13 cellular contexts compared by ENCODE assay signal in the genomic region with DNA sequence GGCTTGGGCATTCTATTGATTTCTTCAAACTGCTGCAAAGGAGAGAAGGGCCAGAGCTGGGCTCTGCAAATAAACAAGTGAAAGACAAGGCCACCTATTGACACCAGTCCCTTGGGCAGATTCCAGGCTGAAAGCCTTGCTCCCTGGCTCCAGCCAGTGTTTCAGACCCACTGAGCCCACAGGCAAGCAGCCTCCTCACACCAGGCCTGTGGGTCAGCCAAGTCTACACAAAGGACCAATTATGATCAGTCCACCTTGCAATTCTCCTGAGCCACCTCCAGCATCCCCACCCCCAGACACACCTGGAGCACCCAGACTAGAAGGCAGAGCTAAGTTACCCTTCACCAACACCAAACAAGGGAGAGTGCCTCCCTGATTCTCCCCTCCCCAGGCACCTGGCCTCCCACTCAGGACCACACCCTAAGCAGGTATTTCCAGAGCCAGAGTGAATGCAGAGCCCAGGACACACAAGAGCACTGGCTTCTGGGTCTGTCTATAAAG. TPM values are rescaled to one million over a fixed set of nuclear protein-coding genes. Genes with fewer than 3 reads are reported as not detected.
DNase-seq lines count a peak whose midpoint lies in the region; ATAC-seq lines count a peak whose summit lies in the region.
"Had no signal": no experiment of that assay in that cellular context is flagged by ENCODE, and none has a peak within 500 bp of the region (broad histone marks: within the 10 kb centered on the region; RNA-seq: fewer than 3 reads in every experiment).

No MANE protein-coding gene starts in this region.

- peaks cover 35 to 60% of the 10 kb centered on the region in 2 experiments for H3K4me1 ChIP-seq in trophoblast cell (ENCODE audit: control insufficient read depth in 1 of 2, insufficient read depth in 2 of 2, low read length in 2 of 2)

- H3K27me3 Mint-ChIP-seq in T-cell = no peaks in the 10 kb centered on the region
- no peaks in the 10 kb centered on the region for H3K27me3 Mint-ChIP-seq in activated T-helper 2 cell treated with anti-CD3 and anti-CD28 coated beads, Interferon-gamma antibody, Interleukin-2, Interleukin-4, amounts not matched to agents 10 μg/mL and 5 μg/mL and 100 μg/mL, durations not matched to agents 14 hours and 24 hours and 36 hours (ENCODE audit: low read depth)

- H2AFZ ChIP-seq in trophoblast cell (ENCODE audit: insufficient read depth, low read length, poor library complexity) = no peak overlapping the region

- H3K4me1 Mint-ChIP-seq in T-cell = peaks cover 93 to 97% (median 96%) of the 10 kb centered on the region in 3 donors
- peaks cover 23% of the 10 kb centered on the region for H3K4me1 Mint-ChIP-seq in activated T-helper 2 cell treated with anti-CD3 and anti-CD28 coated beads, Interferon-gamma antibody, Interleukin-2, Interleukin-4, amounts not matched to agents 10 μg/mL and 5 μg/mL and 100 μg/mL, durations not matched to agents 14 hours and 24 hours and 36 hours (ENCODE audit: low read depth)

- no peak overlapping the region for H4K8ac ChIP-seq in trophoblast cell (ENCODE audit: low read depth, low read length)

- H2BK12ac ChIP-seq in trophoblast cell (ENCODE audit: low read length) = no peak overlapping the region

- H3K14ac ChIP-seq in trophoblast cell (ENCODE audit: low read length) = no peak overlapping the region

- no peak overlapping the region for H3K4me3 ChIP-seq in trophoblast cell (ENCODE audit: low read depth, low read length)

- H3K4ac ChIP-seq in trophoblast cell (ENCODE audit: low read depth, low read length) = peak overlapping the region; percentile 98

- no peak overlapping the region for H2BK120ac ChIP-seq in trophoblast cell (ENCODE audit: insufficient read depth, low read length, poor library complexity)

- POLR2A ChIA-PET in T-cell (lab: Charles Lee) = no interaction called here

- H3K18ac ChIP-seq in trophoblast cell (ENCODE audit: low read length) = no peak overlapping the region

- intact Hi-C loops in activated T-helper 2 cell treated with anti-CD3 and anti-CD28 coated beads, Interferon-gamma antibody, Interleukin-2, Interleukin-4, amounts not matched to agents 10 μg/mL and 5 μg/mL and 100 μg/mL, durations not matched to agents 14 hours and 24 hours and 36 hours (cut with micrococcal nuclease) = no loop called here

- H4K12ac ChIP-seq in trophoblast cell (ENCODE audit: low read depth, low read length) = no peak overlapping the region

- H3K4me3 Mint-ChIP-seq in T-cell = peak overlapping the region in 2 of 3 donors; percentile 15 to 84
- no peak overlapping the region for H3K4me3 Mint-ChIP-seq in activated T-helper 2 cell treated with anti-CD3 and anti-CD28 coated beads, Interferon-gamma antibody, Interleukin-2, Interleukin-4, amounts not matched to agents 10 μg/mL and 5 μg/mL and 100 μg/mL, durations not matched to agents 14 hours and 24 hours and 36 hours (ENCODE audit: low read depth)

- no peak overlapping the region for H3K4me2 ChIP-seq in trophoblast cell (ENCODE audit: low read length)

- H3K36me3 ChIP-seq in trophoblast cell (ENCODE audit: control insufficient read depth in 1 of 2, insufficient read depth in 2 of 2, low read length in 2 of 2) = peaks cover 50 to 66% of the 10 kb centered on the region in 2 experiments

- H3K27ac ChIP-seq in epithelial cell of prostate (peak overlapping the region; percentile 99), trophoblast cell (ENCODE audit: low read depth, low read length) (no peak overlapping the region)
- H3K27ac ChIP-seq: HL-60 had no signal

- H3K27ac Mint-ChIP-seq in T-cell = peak overlapping the region; percentile 82 to 99
- H3K27ac Mint-ChIP-seq in activated T-helper 2 cell treated with anti-CD3 and anti-CD28 coated beads, Interferon-gamma antibody, Interleukin-2, Interleukin-4, amounts not matched to agents 10 μg/mL and 5 μg/mL and 100 μg/mL, durations not matched to agents 14 hours and 24 hours and 36 hours = no peak overlapping the region

- H3K27me3 ChIP-seq in trophoblast cell (ENCODE audit: insufficient read depth, low read length) = no peaks in the 10 kb centered on the region

- CTCF ChIA-PET in T-cell (lab: Charles Lee) = interaction anchor here in 1 of 2 donors (0.9 kb wide), 1 partner anchor 16 kb away, joined by 3 read pairs; no protein-coding TSS in a partner anchor

- H3K9ac ChIP-seq in trophoblast cell (ENCODE audit: low read length) = no peak overlapping the region

- H3K79me1 ChIP-seq in trophoblast cell (ENCODE audit: low read length) = peaks cover 4% of the 10 kb centered on the region

- H2BK5ac ChIP-seq in trophoblast cell (ENCODE audit: low read depth, low read length, poor library complexity) = no peak overlapping the region

- H2AK5ac ChIP-seq in trophoblast cell (ENCODE audit: low read length) = no peak overlapping the region

- H3K9me3 Mint-ChIP-seq in T-cell = no peaks in the 10 kb centered on the region
- no peaks in the 10 kb centered on the region for H3K9me3 Mint-ChIP-seq in activated T-helper 2 cell treated with anti-CD3 and anti-CD28 coated beads, Interferon-gamma antibody, Interleukin-2, Interleukin-4, amounts not matched to agents 10 μg/mL and 5 μg/mL and 100 μg/mL, durations not matched to agents 14 hours and 24 hours and 36 hours

- no peak overlapping the region for H4K91ac ChIP-seq in trophoblast cell (ENCODE audit: low read depth, low read length)

- DNase-seq in COLO668 (lab: John Stamatoyannopoulos, UW; ENCODE audit: unreplicated experiment) (peak; percentile 41), T-cell (no peak), epithelial cell of prostate (ENCODE audit: low read depth, low spot score) (no peak), trophoblast cell (no peak), GF-D8 (lab: John Stamatoyannopoulos, UW) (no peak), NCI-H2171 (lab: John Stamatoyannopoulos, UW) (no peak)
- no peak for DNase-seq in activated T-helper 2 cell treated with anti-CD3 and anti-CD28 coated beads, Interferon-gamma antibody, Interleukin-2, Interleukin-4, amounts not matched to agents 10 μg/mL and 5 μg/mL and 100 μg/mL, durations not matched to agents 14 hours and 24 hours and 36 hours (ENCODE audit: low spot score)
- DNase-seq: NCI-H774; nucleus accumbens; stimulated activated CD4-positive, alpha-beta T cell treated with anti-CD3 and anti-CD28 coated beads, Interleukin-4, amount 100 ng/mL, for 1 hour; T-helper 1 cell had no signal

- no peak overlapping the region for H3K23ac ChIP-seq in trophoblast cell (ENCODE audit: low read length)

- no peak for ATAC-seq in T-cell (replicated peaks in 1 of 4)
- no peak for ATAC-seq in HG02588 (IDR thresholded peaks at IDR 0.05; ENCODE audit: unreplicated experiment)

- peaks cover 73% of the 10 kb centered on the region for H3K79me2 ChIP-seq in trophoblast cell (ENCODE audit: control insufficient read depth, insufficient read depth, low read length, poor library complexity)

- H3K36me3 Mint-ChIP-seq in T-cell = peaks cover 9% of the 10 kb centered on the region
- H3K36me3 Mint-ChIP-seq in activated T-helper 2 cell treated with anti-CD3 and anti-CD28 coated beads, Interferon-gamma antibody, Interleukin-2, Interleukin-4, amounts not matched to agents 10 μg/mL and 5 μg/mL and 100 μg/mL, durations not matched to agents 14 hours and 24 hours and 36 hours (ENCODE audit: low read depth) = no peaks in the 10 kb centered on the region

- no peaks in the 10 kb centered on the region for H3K9me3 ChIP-seq in trophoblast cell (ENCODE audit: insufficient read depth, low read depth, low read length)

RNA-seq across cellular contexts. Expression of a gene that starts 13.8 kb away (rescaled TPM):
- total RNA-seq in T-cell = 100 to 1,000 TPM in 4 of 5 donors, 10 to 100 TPM in 1; 84.8 to 219 (median 122) TPM
- polyA plus RNA-seq in trophoblast cell (2013) = 427 and 440 TPM in 2 replicates
- total RNA-seq in activated T-helper 2 cell treated with anti-CD3 and anti-CD28 coated beads, Interferon-gamma antibody, Interleukin-2, Interleukin-4, amounts not matched to agents 10 μg/mL and 5 μg/mL and 100 μg/mL, durations not matched to agents 14 hours and 24 hours and 36 hours = 133 and 134 TPM in 2 replicates
